ENCODE assay signal across 8 cellular contexts in the genomic region with DNA sequence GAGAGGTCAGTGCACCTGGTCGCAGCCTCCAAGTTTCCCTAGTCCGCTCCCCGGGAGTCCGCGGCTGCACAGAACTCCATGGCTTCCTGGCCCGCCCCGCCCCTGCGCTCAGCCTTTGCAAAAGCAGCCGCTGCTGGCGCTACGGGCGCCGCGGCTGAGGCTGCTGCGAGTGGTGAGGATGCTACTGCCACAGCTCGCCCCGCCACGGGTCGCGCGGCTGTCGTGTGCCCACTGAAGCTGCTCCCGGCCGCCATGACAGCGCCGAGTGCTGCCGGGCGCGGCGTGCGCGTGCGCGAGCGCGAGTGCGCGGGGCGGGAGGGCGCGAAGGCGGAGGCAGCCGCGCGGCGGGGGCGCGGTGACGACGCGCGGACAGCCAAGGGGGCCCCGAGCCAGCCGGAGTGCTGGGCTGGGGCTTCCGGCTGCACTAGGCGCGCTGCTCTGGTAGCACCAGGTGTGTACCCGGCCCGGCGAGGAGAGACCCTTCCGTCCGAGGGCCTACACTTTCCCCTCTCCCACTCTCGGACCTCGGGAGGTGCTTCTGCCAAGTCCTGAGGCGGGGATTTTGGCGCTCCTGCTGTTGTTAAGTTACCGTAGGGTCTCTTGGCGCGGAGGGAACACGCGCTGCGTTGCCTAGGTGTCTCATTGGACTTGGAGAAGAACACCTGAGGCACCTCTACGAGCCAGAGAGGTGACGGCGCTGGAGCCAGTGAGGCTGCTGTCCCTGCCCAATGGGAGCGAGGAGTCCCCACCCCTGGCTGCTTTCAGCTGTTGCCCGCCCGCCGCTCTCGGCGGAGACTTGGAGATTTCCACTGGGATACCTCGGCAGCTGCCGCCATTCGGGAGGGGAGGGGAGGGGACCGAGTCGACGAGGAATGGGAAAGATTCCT. TPM values are rescaled to one million over a fixed set of nuclear protein-coding genes. Genes with fewer than 3 reads are reported as not detected.
DNase-seq lines count a peak whose midpoint lies in the region; TF ChIP-seq lines count a peak whose summit lies in the region.

No MANE protein-coding gene starts in this region.

- TF ChIP-seq CTCF in HFFc6 (IDR thresholded peaks at IDR 0.05) (no peak), cardiac muscle cell (IDR thresholded peaks at IDR 0.05; ENCODE audit: low read depth, low read length) (no peak), parathyroid adenoma (IDR thresholded peaks at IDR 0.05) (no peak), tibial nerve (IDR thresholded peaks at IDR 0.05) (peak in 1 of 5 experiments; percentile 15)

- H3K27ac Mint-ChIP-seq in HFFc6 = peak overlapping the region; percentile 81
- peak overlapping the region; percentile 99 for H3K27ac Mint-ChIP-seq in activated naive CD8-positive, alpha-beta T cell

- no peaks in the 10 kb centered on the region for H3K36me3 Mint-ChIP-seq in HFFc6 (ENCODE audit: low read depth)
- H3K36me3 Mint-ChIP-seq in activated naive CD8-positive, alpha-beta T cell = no peaks in the 10 kb centered on the region

- peak overlapping the region; percentile 99 for H3K4me3 Mint-ChIP-seq in HFFc6
- H3K4me3 Mint-ChIP-seq in activated naive CD8-positive, alpha-beta T cell = peak overlapping the region; percentile 100

- H3K9ac ChIP-seq in SK-N-MC (ENCODE audit: insufficient read length) = peak overlapping the region; percentile 86
- H3K9ac ChIP-seq in parathyroid adenoma = peak overlapping the region; percentile 72

- H2AFZ ChIP-seq in parathyroid adenoma = peak overlapping the region; percentile 95

- no peaks in the 10 kb centered on the region; the same call in 1 of the 2 replicates for H3K36me3 ChIP-seq in SK-N-MC (ENCODE audit: insufficient read depth, low read length)
- H3K36me3 ChIP-seq in cardiac muscle cell = no peaks in the 10 kb centered on the region
- no peaks in the 10 kb centered on the region for H3K36me3 ChIP-seq in parathyroid adenoma (ENCODE audit: control insufficient read depth, insufficient read depth, low read length)
- peaks cover 0 to 10% (median 0%) of the 10 kb centered on the region in 3 donors for H3K36me3 ChIP-seq in tibial nerve

- TF ChIP-seq POLR2A in GM10847 (IDR thresholded peaks at IDR 0.05; ENCODE audit: extremely low read depth, insufficient read length) = peak; percentile 96
- peak; percentile 74 to 81 for TF ChIP-seq POLR2A in tibial nerve (IDR thresholded peaks at IDR 0.05)

- H3K4me3 ChIP-seq in SK-N-MC (peak overlapping the region; percentile 92), cardiac muscle cell (peak overlapping the region; percentile 99), parathyroid adenoma (ENCODE audit: low read depth, low read length) (peak overlapping the region; percentile 94), tibial nerve (peak overlapping the region; percentile 76 to 90 (median 80))

- H3K27me3 Mint-ChIP-seq in HFFc6 (ENCODE audit: insufficient read depth) = peaks cover 1% of the 10 kb centered on the region; the same call in 1 of the 2 replicates
- no peaks in the 10 kb centered on the region for H3K27me3 Mint-ChIP-seq in activated naive CD8-positive, alpha-beta T cell

- H3K4me1 Mint-ChIP-seq in HFFc6 (ENCODE audit: low read depth) = peaks cover 26% of the 10 kb centered on the region
- peaks cover 25% of the 10 kb centered on the region for H3K4me1 Mint-ChIP-seq in activated naive CD8-positive, alpha-beta T cell (ENCODE audit: low read depth)

- DNase-seq in HFFc6 (peak; percentile 37), NAMALWA (ENCODE audit: low spot score) (peak; percentile 85), SK-N-MC (ENCODE audit: low read depth, low spot score) (no peak), cardiac muscle cell (ENCODE audit: low read depth in 1 of 2, low spot score in 1 of 2) (peak; percentile 74 to 89), tibial nerve (ENCODE audit: low spot score in 2 of 2) (peak; percentile 31 to 34)

- H3K27me3 ChIP-seq in cardiac muscle cell (no peaks in the 10 kb centered on the region), parathyroid adenoma (ENCODE audit: control insufficient read depth, insufficient read depth, low read length) (no peaks in the 10 kb centered on the region), tibial nerve (no peaks in the 10 kb centered on the region)

- H3K4me2 ChIP-seq in parathyroid adenoma (ENCODE audit: low read length) = peak overlapping the region; percentile 97

- H3K9me3 ChIP-seq in SK-N-MC (ENCODE audit: low read depth, low read length) (no peaks in the 10 kb centered on the region), cardiac muscle cell (ENCODE audit: low read depth) (no peaks in the 10 kb centered on the region), parathyroid adenoma (ENCODE audit: control insufficient read depth, low read length) (no peaks in the 10 kb centered on the region), tibial nerve (no peaks in the 10 kb centered on the region)

- peaks cover 15% of the 10 kb centered on the region for H3K4me1 ChIP-seq in cardiac muscle cell (ENCODE audit: low read depth)
- H3K4me1 ChIP-seq in parathyroid adenoma = no peaks in the 10 kb centered on the region
- H3K4me1 ChIP-seq in tibial nerve = peaks cover 0 to 28% (median 11%) of the 10 kb centered on the region in 4 donors

- WGBS in tibial nerve, 2 donors = 0% methylated on average over 39 to 46 of the region's 87 CpGs

- H3K79me2 ChIP-seq in parathyroid adenoma = no peaks in the 10 kb centered on the region

- H3K9me3 Mint-ChIP-seq in HFFc6 = no peaks in the 10 kb centered on the region
- no peaks in the 10 kb centered on the region for H3K9me3 Mint-ChIP-seq in activated naive CD8-positive, alpha-beta T cell (ENCODE audit: low read depth)

- H3K27ac ChIP-seq in SK-N-MC = peak overlapping the region; percentile 74; the same call in 1 of the 2 replicates
- H3K27ac ChIP-seq in cardiac muscle cell = peak overlapping the region; percentile 92
- peak overlapping the region; percentile 92 for H3K27ac ChIP-seq in parathyroid adenoma
- peak overlapping the region; percentile 79 to 97 (median 90) for H3K27ac ChIP-seq in tibial nerve

- TF ChIP-seq EP300 in tibial nerve (IDR thresholded peaks at IDR 0.05) = peak in 1 of 2 donors; percentile 75

RNA-seq across cellular contexts. Expression of a gene that starts 0.6 kb away (rescaled TPM):
- 10 to 100 TPM; 13.6 to 17.6 (median 15.0) TPM for total RNA-seq in HFFc6 (2021; fragmentation: NEBNext Ultra II Directional; extraction: Animal tissue kit (Norgen Biotek cat#: 25700))
- total RNA-seq in cardiac muscle cell (42.1 and 58.8 TPM in 2 replicates), tibial nerve (10 to 100 TPM; 35.4 to 43.1 (median 38.0) TPM)
- polyA plus RNA-seq in cardiac muscle cell = 17.7 and 21.3 TPM in 2 replicates
